ENCODE assay signal across 2 cellular contexts in genomic region chr2:200619275-200619674, GRCh38.
TF ChIP-seq lines count a peak whose summit lies in the region.

No MANE protein-coding gene starts in this region.

TF ChIP-seq in A549, 52 proteins besides CTCF, POLR2A, EP300 and RAD21:
- TF ChIP-seq EHMT2 (IDR thresholded peaks at IDR 0.05; ENCODE audit: low read depth) (no peak), CEBPB (IDR thresholded peaks at IDR 0.05) (peak; percentile 44 to 62; a peak in 2 of 4 replicates), MAX (IDR thresholded peaks at IDR 0.05) (0 out of 2 replicates have a peak, but pooled peaks have one; percentile 30), CBX2 (IDR thresholded peaks at IDR 0.05; ENCODE audit: borderline replicate concordance, low read depth) (no peak), HES2 (IDR thresholded peaks at IDR 0.05) (no peak), CBX8 (IDR thresholded peaks at IDR 0.05) (no peak), ATOH8 (CRISPR knock-in tag; IDR thresholded peaks at IDR 0.05; ENCODE audit: low read depth) (no peak), HOXA7 (CRISPR knock-in tag; IDR thresholded peaks at IDR 0.05) (no peak), MYC (IDR thresholded peaks at IDR 0.05; ENCODE audit: borderline replicate concordance, low read length) (no peak), HDAC2 (IDR thresholded peaks at IDR 0.05) (no peak), POLR2AphosphoS2 (conservative IDR thresholded peaks at IDR 0.05; ENCODE audit: low read length) (no peak), BCL3 (IDR thresholded peaks at IDR 0.05) (no peak), ZSCAN20 (CRISPR knock-in tag; IDR thresholded peaks at IDR 0.05) (no peak), GATA3 (IDR thresholded peaks at IDR 0.05; ENCODE audit: borderline replicate concordance) (peak; percentile 42; the same call in 1 of the 2 replicates), MAFK (IDR thresholded peaks at IDR 0.05; ENCODE audit: partially characterized antibody) (no peak), EHF (CRISPR knock-in tag; IDR thresholded peaks at IDR 0.05) (no peak), RARB (CRISPR knock-in tag; IDR thresholded peaks at IDR 0.05) (no peak), MAZ (IDR thresholded peaks at IDR 0.05; ENCODE audit: borderline replicate concordance, low read depth, low read length) (no peak), JUN (IDR thresholded peaks at IDR 0.05) (0 out of 5 replicates have a peak, but pooled peaks of 1 of the 2 experiments have one; percentile 34), ZFP36 (IDR thresholded peaks at IDR 0.05; ENCODE audit: borderline replicate concordance, partially characterized antibody) (no peak), TP53 (CRISPR knock-in tag; IDR thresholded peaks at IDR 0.05) (no peak), JUNB (IDR thresholded peaks at IDR 0.05) (no peak), FOSB (CRISPR knock-in tag; IDR thresholded peaks at IDR 0.05) (no peak), SMC3 (IDR thresholded peaks at IDR 0.05) (no peak)

TF ChIP-seq in IMR-90, 13 proteins besides CTCF, POLR2A, EP300 and RAD21:
- TF ChIP-seq CHD1 (IDR thresholded peaks at IDR 0.05; ENCODE audit: low read depth, low read length) (no peak), RFX5 (IDR thresholded peaks at IDR 0.05; ENCODE audit: low read depth, low read length) (no peak), SMC3 (IDR thresholded peaks at IDR 0.05; ENCODE audit: low read depth, low read length) (no peak), NFE2L2 (IDR thresholded peaks at IDR 0.05; ENCODE audit: low read depth, low read length) (no peak), MAZ (IDR thresholded peaks at IDR 0.05; ENCODE audit: borderline replicate concordance, low read depth, low read length) (no peak), MAFK (IDR thresholded peaks at IDR 0.05; ENCODE audit: low read depth, low read length) (no peak), CEBPB (IDR thresholded peaks at IDR 0.05; ENCODE audit: low read depth, low read length) (no peak), MXI1 (IDR thresholded peaks at IDR 0.05; ENCODE audit: borderline replicate concordance, low read depth, low read length) (no peak), FOS (IDR thresholded peaks at IDR 0.05; ENCODE audit: low read depth, low read length) (no peak), ELK1 (IDR thresholded peaks at IDR 0.05; ENCODE audit: borderline replicate concordance, low read depth, low read length) (no peak), USF2 (IDR thresholded peaks at IDR 0.05; ENCODE audit: low read depth, low read length) (no peak), RCOR1 (IDR thresholded peaks at IDR 0.05; ENCODE audit: insufficient replicate concordance, low read length) (no peak), BHLHE40 (IDR thresholded peaks at IDR 0.05; ENCODE audit: low read depth, low read length) (no peak)
